17 cellular contexts compared by ENCODE assay signal in genomic region chr11:76576166-76576565, GRCh38.
"Had no signal": no experiment of that assay in that cellular context is flagged by ENCODE, and none has a peak within 500 bp of the region (broad histone marks: within the 10 kb centered on the region; RNA-seq: fewer than 3 reads in every experiment).

No MANE protein-coding gene starts in this region.

- H3K27me3 ChIP-seq: body of pancreas, colonic mucosa had no signal

- H3K36me3 Mint-ChIP-seq: activated naive CD4-positive, alpha-beta T cell treated with anti-CD3 and anti-CD28 coated beads, Interleukin-2, amount 50 U/mL, for 72 hours; natural killer cell treated with Interleukin-12 subunit alpha and Interleukin-12 subunit beta and Interleukin-15 and Interleukin-18, amount 100 ng/mL, for 72 hours had no signal

- H3K4me3 Mint-ChIP-seq: activated CD4-positive, alpha-beta T cell treated with anti-CD3 and anti-CD28 coated beads, Interleukin-2, amount 10 ng/mL, durations not matched to agents 7 days and 5 days; activated T-cell treated with anti-CD3 and anti-CD28 coated beads, Interleukin-2, amount 50 U/mL, for 72 hours; natural killer cell treated with Interleukin-12 subunit alpha and Interleukin-12 subunit beta and Interleukin-15 and Interleukin-18, amount 100 ng/mL, for 72 hours had no signal

- H3K27ac ChIP-seq: body of pancreas, colonic mucosa had no signal

- H3K4me1 ChIP-seq: body of pancreas, colonic mucosa had no signal

- H3K9me3 Mint-ChIP-seq: activated CD4-positive, alpha-beta T cell treated with anti-CD3 and anti-CD28 coated beads, Interleukin-2, amount 10 ng/mL, durations not matched to agents 7 days and 5 days; activated naive CD4-positive, alpha-beta T cell treated with anti-CD3 and anti-CD28 coated beads, Interleukin-2, amount 50 U/mL, for 72 hours; activated T-cell treated with anti-CD3 and anti-CD28 coated beads, Interleukin-2, amount 50 U/mL, for 72 hours; natural killer cell treated with Interleukin-12 subunit alpha and Interleukin-12 subunit beta and Interleukin-15 and Interleukin-18, amount 100 ng/mL, for 72 hours had no signal

- H3K9me3 ChIP-seq: body of pancreas, colonic mucosa had no signal

- H3K4me1 Mint-ChIP-seq: activated CD4-positive, alpha-beta T cell treated with anti-CD3 and anti-CD28 coated beads, Interleukin-2, amount 10 ng/mL, durations not matched to agents 7 days and 5 days had no signal

- H3K27ac Mint-ChIP-seq: activated CD4-positive, alpha-beta T cell treated with anti-CD3 and anti-CD28 coated beads, Interleukin-2, amount 10 ng/mL, durations not matched to agents 7 days and 5 days; activated naive CD4-positive, alpha-beta T cell treated with anti-CD3 and anti-CD28 coated beads, Interleukin-2, amount 50 U/mL, for 72 hours; activated T-cell treated with anti-CD3 and anti-CD28 coated beads, Interleukin-2, amount 50 U/mL, for 72 hours; natural killer cell treated with Interleukin-12 subunit alpha and Interleukin-12 subunit beta and Interleukin-15 and Interleukin-18, amount 100 ng/mL, for 72 hours had no signal

- DNase-seq: activated CD4-positive, alpha-beta T cell treated with anti-CD3 and anti-CD28 coated beads, Interleukin-2, amount 10 ng/mL, durations not matched to agents 7 days and 5 days; activated CD8-positive, alpha-beta memory T cell treated with anti-CD3 and anti-CD28 coated beads for 24 hours; activated CD8-positive, alpha-beta memory T cell treated with anti-CD3 and anti-CD28 coated beads, Interleukin-2, amount 50 U/mL, for 48 hours; activated gamma-delta T cell; activated T-cell treated with anti-CD3 and anti-CD28 coated beads, Interleukin-2, amount 50 U/mL, for 72 hours; amniotic stem cell; body of pancreas; central memory CD4-positive, alpha-beta T cell; colonic mucosa; erythroblast; nucleus accumbens; stimulated activated CD4-positive, alpha-beta T cell treated with anti-CD3 and anti-CD28 coated beads, Interleukin-12 subunit alpha, Interleukin-12 subunit beta, amount 100 ng/mL, for 4 hours; stimulated activated CD4-positive, alpha-beta T cell treated with anti-CD3 and anti-CD28 coated beads, Interleukin-1b, Interleukin-23, amount 100 ng/mL, for 48 hours; stimulated activated CD8-positive, alpha-beta memory T cell treated with anti-CD3 and anti-CD28 coated beads, Interleukin-4, amount 100 ng/mL, for 48 hours; stimulated activated naive CD4-positive, alpha-beta T cell had no signal

- H3K36me3 ChIP-seq: colonic mucosa had no signal

- H3K4me3 ChIP-seq: body of pancreas, colonic mucosa had no signal
